Comparison of ENCODE assay signal across 17 cellular contexts in the genomic region with DNA sequence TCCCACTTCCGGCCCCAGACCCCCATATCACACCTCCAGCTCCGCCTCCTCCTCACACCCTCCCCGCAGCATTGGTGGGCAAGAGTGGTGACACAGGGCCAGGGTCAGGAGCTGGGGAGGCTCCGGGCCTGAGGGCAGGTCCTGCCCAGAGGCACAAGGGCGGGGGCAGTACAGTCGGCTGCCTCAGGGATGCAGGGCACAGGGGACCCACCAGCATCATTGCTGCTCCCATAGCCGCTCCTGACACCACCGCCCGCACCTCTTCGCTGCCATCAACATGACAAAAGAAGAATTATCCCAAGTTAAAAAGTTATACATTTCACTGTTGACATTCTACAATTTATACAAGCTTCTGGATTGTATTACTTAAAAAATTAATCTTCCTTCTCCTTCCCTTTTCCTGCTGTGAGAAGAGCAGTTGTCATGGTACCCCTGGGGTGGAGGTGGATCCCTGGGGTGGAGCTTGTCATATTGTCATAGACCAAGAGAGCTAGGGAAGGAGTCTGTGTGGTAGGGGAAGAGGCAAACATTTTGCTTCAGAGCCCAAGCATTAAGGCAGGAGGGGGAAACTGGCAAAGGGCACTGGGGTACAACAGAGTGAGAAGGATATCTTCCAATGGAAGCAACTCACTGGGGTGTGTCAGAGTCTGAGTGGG.
"Had no signal": no experiment of that assay in that cellular context is flagged by ENCODE, and none has a peak within 500 bp of the region (broad histone marks: within the 10 kb centered on the region; RNA-seq: fewer than 3 reads in every experiment).

No MANE protein-coding gene starts in this region.

- ATAC-seq: activated naive CD8-positive, alpha-beta T cell treated with anti-CD3 and anti-CD28 coated beads, Interleukin-2, amount 50 U/mL, for 24 hours; gastrocnemius medialis; stimulated activated naive B cell treated with anti-CD40 and anti-IgM and Interleukin-4, amounts not matched to agents 10 μg/mL and 1 μg/mL and 100 μg/mL, for 72 hours had no signal

- DNase-seq: activated CD4-positive, CD25-positive, alpha-beta regulatory T cell treated with anti-CD3 and anti-CD28 coated beads, Interleukin-2, amount 50 U/mL, for 72 hours; activated naive CD4-positive, alpha-beta T cell treated with anti-CD3 and anti-CD28 coated beads for 36 hours; activated naive CD8-positive, alpha-beta T cell treated with anti-CD3 and anti-CD28 coated beads, Interleukin-2, amount 50 U/mL, for 24 hours; gastrocnemius medialis; islet precursor cell; midbrain; retina; stimulated activated CD4-positive, alpha-beta T cell treated with anti-CD3 and anti-CD28 coated beads, Interleukin-2, amount 100 ng/mL, for 48 hours; stimulated activated naive B cell treated with anti-CD40 and anti-IgM and Interleukin-4, amounts not matched to agents 10 μg/mL and 1 μg/mL and 100 μg/mL, for 72 hours; substantia nigra; SW 1271 had no signal

- H3K4me3 Mint-ChIP-seq: activated naive CD4-positive, alpha-beta T cell treated with anti-CD3 and anti-CD28 coated beads for 36 hours; activated naive CD8-positive, alpha-beta T cell treated with anti-CD3 and anti-CD28 coated beads, Interleukin-2, amount 50 U/mL, for 24 hours; stimulated activated naive B cell treated with anti-CD40 and anti-IgM and Interleukin-4, amounts not matched to agents 10 μg/mL and 1 μg/mL and 100 μg/mL, for 72 hours; T-helper 2 cell treated with Interferon-gamma antibody and Interleukin-4, amounts not matched to agents 5 μg/mL and 100 μg/mL, for 36 hours had no signal

- H3K27ac ChIP-seq: ascending aorta, breast epithelium, gastrocnemius medialis, neutrophil, tibial nerve had no signal

- H3K4me3 ChIP-seq: ascending aorta, breast epithelium, gastrocnemius medialis, tibial nerve had no signal

- H3K9me3 Mint-ChIP-seq: activated naive CD4-positive, alpha-beta T cell treated with anti-CD3 and anti-CD28 coated beads for 36 hours; activated naive CD8-positive, alpha-beta T cell treated with anti-CD3 and anti-CD28 coated beads, Interleukin-2, amount 50 U/mL, for 24 hours; activated T-helper 2 cell treated with anti-CD3 and anti-CD28 coated beads, Interferon-gamma antibody, Interleukin-2, Interleukin-4, amounts not matched to agents 10 μg/mL and 5 μg/mL and 100 μg/mL, durations not matched to agents 14 hours and 24 hours and 36 hours; stimulated activated naive B cell treated with anti-CD40 and anti-IgM and Interleukin-4, amounts not matched to agents 10 μg/mL and 1 μg/mL and 100 μg/mL, for 72 hours; T-helper 2 cell treated with Interferon-gamma antibody and Interleukin-4, amounts not matched to agents 5 μg/mL and 100 μg/mL, for 36 hours had no signal

- H3K27ac Mint-ChIP-seq: activated naive CD4-positive, alpha-beta T cell treated with anti-CD3 and anti-CD28 coated beads for 36 hours; activated naive CD8-positive, alpha-beta T cell treated with anti-CD3 and anti-CD28 coated beads, Interleukin-2, amount 50 U/mL, for 24 hours; activated T-helper 2 cell treated with anti-CD3 and anti-CD28 coated beads, Interferon-gamma antibody, Interleukin-2, Interleukin-4, amounts not matched to agents 10 μg/mL and 5 μg/mL and 100 μg/mL, durations not matched to agents 14 hours and 24 hours and 36 hours; stimulated activated naive B cell treated with anti-CD40 and anti-IgM and Interleukin-4, amounts not matched to agents 10 μg/mL and 1 μg/mL and 100 μg/mL, for 72 hours; T-helper 2 cell treated with Interferon-gamma antibody and Interleukin-4, amounts not matched to agents 5 μg/mL and 100 μg/mL, for 36 hours had no signal
